In the genomic region with DNA sequence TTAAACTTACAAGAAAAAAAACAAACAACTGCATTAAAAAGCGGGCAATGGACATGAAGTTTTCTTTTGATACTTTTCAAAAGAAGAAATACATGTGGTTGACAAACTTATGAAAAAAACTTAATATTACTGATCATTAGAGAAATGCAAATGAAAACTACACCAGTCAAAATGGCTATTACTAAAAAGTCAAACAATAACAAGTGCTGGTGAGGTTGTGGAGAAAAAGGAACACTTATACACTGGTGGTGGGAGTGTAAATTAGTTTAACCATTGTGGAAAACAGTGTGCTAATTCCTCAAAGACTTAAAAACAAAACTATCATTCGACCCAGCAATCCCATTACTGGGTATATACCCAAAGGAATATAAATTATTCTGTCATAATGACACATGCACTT, we compare ENCODE assay signal across 10 cellular contexts.
"Had no signal": no experiment of that assay in that cellular context is flagged by ENCODE, and none has a peak within 500 bp of the region (broad histone marks: within the 10 kb centered on the region; RNA-seq: fewer than 3 reads in every experiment).

No MANE protein-coding gene starts in this region.

- H3K4me2 ChIP-seq: GM23338 had no signal

- H3K27ac ChIP-seq: GM23248 had no signal

- H2AFZ ChIP-seq: GM23248, GM23338 had no signal

- ATAC-seq: GM23338, HCT116 had no signal

- H3K4me3 ChIP-seq: GM23248, GM23338, HAP-1 had no signal

- H3K9me3 ChIP-seq: HAP-1 had no signal

- H3K9ac ChIP-seq: GM23248 had no signal

- DNase-seq: GM23248, H7, H9, HCEC 1CT, HFFc6 had no signal

- FAIRE-seq: H1, H54 had no signal

- H3K36me3 ChIP-seq: HAP-1 had no signal
